ENCODE assay signal across 1 cellular context in the genomic region with DNA sequence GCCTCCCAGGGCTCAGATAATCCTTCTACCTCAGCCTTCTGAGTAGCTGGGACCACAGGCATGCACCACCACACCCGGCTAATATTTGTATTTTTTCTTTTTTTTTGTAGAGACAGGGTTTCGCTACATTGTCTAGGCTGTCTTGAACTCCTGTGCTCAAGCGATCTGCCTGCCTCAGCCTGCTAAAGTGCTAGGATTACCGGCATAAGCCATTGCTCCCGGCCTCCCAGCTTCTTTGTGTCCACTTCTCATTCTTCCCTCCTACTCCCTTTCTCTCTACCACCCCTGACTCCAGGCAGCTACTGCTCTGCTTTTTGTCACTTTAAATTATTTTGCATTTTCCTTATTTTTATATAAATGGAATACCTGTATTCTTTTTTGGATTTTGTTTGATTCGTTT.
TF ChIP-seq lines count a peak whose summit lies in the region.

No MANE protein-coding gene starts in this region.

TF ChIP-seq in GM23338, 12 proteins besides CTCF, POLR2A, EP300 and RAD21 (continued from another document):
- TF ChIP-seq, protein P1, sequence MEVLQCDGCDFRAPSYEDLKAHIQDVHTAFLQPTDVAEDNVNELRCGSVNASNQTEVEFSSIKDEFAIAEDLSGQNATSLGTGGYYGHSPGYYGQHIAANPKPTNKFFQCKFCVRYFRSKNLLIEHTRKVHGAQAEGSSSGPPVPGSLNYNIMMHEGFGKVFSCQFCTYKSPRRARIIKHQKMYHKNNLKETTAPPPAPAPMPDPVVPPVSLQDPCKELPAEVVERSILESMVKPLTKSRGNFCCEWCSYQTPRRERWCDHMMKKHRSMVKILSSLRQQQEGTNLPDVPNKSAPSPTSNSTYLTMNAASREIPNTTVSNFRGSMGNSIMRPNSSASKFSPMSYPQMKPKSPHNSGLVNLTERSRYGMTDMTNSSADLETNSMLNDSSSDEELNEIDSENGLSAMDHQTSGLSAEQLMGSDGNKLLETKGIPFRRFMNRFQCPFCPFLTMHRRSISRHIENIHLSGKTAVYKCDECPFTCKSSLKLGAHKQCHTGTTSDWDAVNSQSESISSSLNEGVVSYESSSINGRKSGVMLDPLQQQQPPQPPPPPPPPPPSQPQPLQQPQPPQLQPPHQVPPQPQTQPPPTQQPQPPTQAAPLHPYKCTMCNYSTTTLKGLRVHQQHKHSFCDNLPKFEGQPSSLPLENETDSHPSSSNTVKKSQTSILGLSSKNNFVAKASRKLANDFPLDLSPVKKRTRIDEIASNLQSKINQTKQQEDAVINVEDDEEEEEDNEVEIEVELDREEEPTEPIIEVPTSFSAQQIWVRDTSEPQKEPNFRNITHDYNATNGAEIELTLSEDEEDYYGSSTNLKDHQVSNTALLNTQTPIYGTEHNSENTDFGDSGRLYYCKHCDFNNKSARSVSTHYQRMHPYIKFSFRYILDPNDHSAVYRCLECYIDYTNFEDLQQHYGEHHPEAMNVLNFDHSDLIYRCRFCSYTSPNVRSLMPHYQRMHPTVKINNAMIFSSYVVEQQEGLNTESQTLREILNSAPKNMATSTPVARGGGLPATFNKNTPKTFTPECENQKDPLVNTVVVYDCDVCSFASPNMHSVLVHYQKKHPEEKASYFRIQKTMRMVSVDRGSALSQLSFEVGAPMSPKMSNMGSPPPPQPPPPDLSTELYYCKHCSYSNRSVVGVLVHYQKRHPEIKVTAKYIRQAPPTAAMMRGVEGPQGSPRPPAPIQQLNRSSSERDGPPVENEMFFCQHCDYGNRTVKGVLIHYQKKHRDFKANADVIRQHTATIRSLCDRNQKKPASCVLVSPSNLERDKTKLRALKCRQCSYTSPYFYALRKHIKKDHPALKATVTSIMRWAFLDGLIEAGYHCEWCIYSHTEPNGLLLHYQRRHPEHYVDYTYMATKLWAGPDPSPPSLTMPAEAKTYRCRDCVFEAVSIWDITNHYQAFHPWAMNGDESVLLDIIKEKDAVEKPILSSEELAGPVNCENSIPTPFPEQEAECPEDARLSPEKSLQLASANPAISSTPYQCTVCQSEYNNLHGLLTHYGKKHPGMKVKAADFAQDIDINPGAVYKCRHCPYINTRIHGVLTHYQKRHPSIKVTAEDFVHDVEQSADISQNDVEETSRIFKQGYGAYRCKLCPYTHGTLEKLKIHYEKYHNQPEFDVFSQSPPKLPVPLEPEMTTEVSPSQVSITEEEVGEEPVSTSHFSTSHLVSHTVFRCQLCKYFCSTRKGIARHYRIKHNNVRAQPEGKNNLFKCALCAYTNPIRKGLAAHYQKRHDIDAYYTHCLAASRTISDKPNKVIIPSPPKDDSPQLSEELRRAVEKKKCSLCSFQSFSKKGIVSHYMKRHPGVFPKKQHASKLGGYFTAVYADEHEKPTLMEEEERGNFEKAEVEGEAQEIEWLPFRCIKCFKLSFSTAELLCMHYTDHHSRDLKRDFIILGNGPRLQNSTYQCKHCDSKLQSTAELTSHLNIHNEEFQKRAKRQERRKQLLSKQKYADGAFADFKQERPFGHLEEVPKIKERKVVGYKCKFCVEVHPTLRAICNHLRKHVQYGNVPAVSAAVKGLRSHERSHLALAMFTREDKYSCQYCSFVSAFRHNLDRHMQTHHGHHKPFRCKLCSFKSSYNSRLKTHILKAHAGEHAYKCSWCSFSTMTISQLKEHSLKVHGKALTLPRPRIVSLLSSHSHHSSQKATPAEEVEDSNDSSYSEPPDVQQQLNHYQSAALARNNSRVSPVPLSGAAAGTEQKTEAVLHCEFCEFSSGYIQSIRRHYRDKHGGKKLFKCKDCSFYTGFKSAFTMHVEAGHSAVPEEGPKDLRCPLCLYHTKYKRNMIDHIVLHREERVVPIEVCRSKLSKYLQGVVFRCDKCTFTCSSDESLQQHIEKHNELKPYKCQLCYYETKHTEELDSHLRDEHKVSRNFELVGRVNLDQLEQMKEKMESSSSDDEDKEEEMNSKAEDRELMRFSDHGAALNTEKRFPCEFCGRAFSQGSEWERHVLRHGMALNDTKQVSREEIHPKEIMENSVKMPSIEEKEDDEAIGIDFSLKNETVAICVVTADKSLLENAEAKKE (CRISPR knock-in tag; IDR thresholded peaks at IDR 0.05): no peak
- no peak for TF ChIP-seq JUNB (IDR thresholded peaks at IDR 0.05; ENCODE audit: unreplicated experiment)
- TF ChIP-seq STAT1 (IDR thresholded peaks at IDR 0.05; ENCODE audit: unreplicated experiment): no peak
- TF ChIP-seq ZNF331 (CRISPR knock-in tag; IDR thresholded peaks at IDR 0.05; ENCODE audit: low read depth): no peak
- no peak for TF ChIP-seq NANOG (IDR thresholded peaks at IDR 0.05; ENCODE audit: borderline replicate concordance)
- TF ChIP-seq ZNF114 (CRISPR knock-in tag; IDR thresholded peaks at IDR 0.05): no peak
- TF ChIP-seq CREB1 (CRISPR knock-in tag; IDR thresholded peaks at IDR 0.05; ENCODE audit: low read depth): no peak
- TF ChIP-seq, protein P2, sequence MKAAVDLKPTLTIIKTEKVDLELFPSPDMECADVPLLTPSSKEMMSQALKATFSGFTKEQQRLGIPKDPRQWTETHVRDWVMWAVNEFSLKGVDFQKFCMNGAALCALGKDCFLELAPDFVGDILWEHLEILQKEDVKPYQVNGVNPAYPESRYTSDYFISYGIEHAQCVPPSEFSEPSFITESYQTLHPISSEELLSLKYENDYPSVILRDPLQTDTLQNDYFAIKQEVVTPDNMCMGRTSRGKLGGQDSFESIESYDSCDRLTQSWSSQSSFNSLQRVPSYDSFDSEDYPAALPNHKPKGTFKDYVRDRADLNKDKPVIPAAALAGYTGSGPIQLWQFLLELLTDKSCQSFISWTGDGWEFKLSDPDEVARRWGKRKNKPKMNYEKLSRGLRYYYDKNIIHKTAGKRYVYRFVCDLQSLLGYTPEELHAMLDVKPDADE (IDR thresholded peaks at IDR 0.05): no peak
- no peak for TF ChIP-seq EZH2 (IDR thresholded peaks at IDR 0.05; ENCODE audit: low read depth, unreplicated experiment)
- TF ChIP-seq POLR2AphosphoS5 (IDR thresholded peaks at IDR 0.05; ENCODE audit: low read depth): no peak
TF ChIP-seq in GM23338: peak in this region for 0.
